Comparison of ENCODE assay signal across 23 cellular contexts in the genomic region with DNA sequence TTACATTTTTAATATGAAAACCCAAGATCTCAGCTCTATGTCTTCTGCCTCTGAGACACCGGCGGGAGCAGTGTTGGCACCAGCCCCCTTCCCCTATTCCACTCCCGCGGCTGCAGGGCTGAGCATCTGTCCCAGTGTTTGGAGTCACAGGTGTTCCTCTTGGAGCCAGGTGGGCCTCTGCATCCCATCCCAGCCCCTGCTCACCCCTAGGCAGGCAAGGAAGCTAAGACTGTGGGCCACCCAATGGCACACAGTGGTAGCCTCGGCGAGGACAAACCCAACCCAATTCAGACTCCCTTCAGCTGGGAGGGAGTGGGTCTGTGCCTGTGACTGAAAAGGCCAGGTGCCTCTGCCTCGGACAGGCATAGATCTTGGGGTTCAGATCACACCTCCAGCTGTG. TPM values are rescaled to one million over a fixed set of nuclear protein-coding genes. Genes with fewer than 3 reads are reported as not detected.
A peak's percentile ranks its signal among the peaks of the same experiment; 100 is the strongest.
DNase-seq lines count a peak whose midpoint lies in the region; ATAC-seq and TF ChIP-seq lines count a peak whose summit lies in the region.
"Had no signal": no experiment of that assay in that cellular context is flagged by ENCODE, and none has a peak within 500 bp of the region (broad histone marks: within the 10 kb centered on the region; RNA-seq: fewer than 3 reads in every experiment).

No MANE protein-coding gene starts in this region.

- H3K27ac Mint-ChIP-seq in chondrocyte (ENCODE audit: unreplicated experiment) = no peak overlapping the region
- H3K27ac Mint-ChIP-seq: CD4-positive, CD25-positive, alpha-beta regulatory T cell had no signal

- H3K27me3 Mint-ChIP-seq in chondrocyte (ENCODE audit: low read depth) = peaks cover 13% of the 10 kb centered on the region

- H3K4me1 Mint-ChIP-seq in chondrocyte (ENCODE audit: low read depth) = no peaks in the 10 kb centered on the region

- H3K36me3 ChIP-seq in liver (ENCODE audit: control insufficient read depth in 4 of 4, insufficient read depth in 3 of 4, low read depth in 1 of 4, low read length in 3 of 4) (no peaks in the 10 kb centered on the region), osteoblast (ENCODE audit: insufficient read depth, low read length) (no peaks in the 10 kb centered on the region), MM.1S (replicated peaks; ENCODE audit: insufficient read depth, low read length) (no peaks in the 10 kb centered on the region)
- H3K36me3 ChIP-seq: HAP-1 had no signal

- no peak for ATAC-seq in HG03442 (IDR thresholded peaks at IDR 0.05; ENCODE audit: unreplicated experiment)

- H3F3A ChIP-seq in MM.1S (ENCODE audit: insufficient read depth, low read length) = no peaks in the 10 kb centered on the region

- no peaks in the 10 kb centered on the region for H4K20me1 ChIP-seq in osteoblast (ENCODE audit: insufficient read depth, low read length)
- H4K20me1 ChIP-seq in MM.1S (ENCODE audit: insufficient read depth, low read length) = no peaks in the 10 kb centered on the region

- no peak for TF ChIP-seq RAD21 in liver (IDR thresholded peaks at IDR 0.05)

- DNase-seq in NCI-H2171 treated with DMSO at 0.1 percent for 48 hours (lab: John Stamatoyannopoulos, UW) (peak; percentile 40), NCI-H2171 (lab: John Stamatoyannopoulos, UW) (no peak), chondrocyte (ENCODE audit: low spot score) (peak; percentile 55), osteoblast (ENCODE audit: insufficient read length, low spot score, missing footprints) (peak; percentile 69), MM.1S (no peak), ACHN (no peak)
- DNase-seq: Caco-2; CD4-positive, CD25-positive, alpha-beta regulatory T cell; DMS 273 treated with DMSO at 0.1 percent for 48 hours; DMS79 treated with DMSO at 0.1 percent for 48 hours; KG1; NCI-H1105; NCI-H2029 treated with DMSO at 0.1 percent for 48 hours; NCI-H446 treated with DMSO at 0.1 percent for 48 hours; NCI-H526 treated with DMSO at 0.1 percent for 48 hours; OCI-M1 had no signal

- 91% methylated on average over 7 of the region's 7 CpGs for WGBS in liver

- H3K4me3 ChIP-seq in liver (ENCODE audit: low read depth in 1 of 3, low read length in 3 of 3) (no peak overlapping the region), osteoblast (ENCODE audit: insufficient read depth, low read length) (no peak overlapping the region), MM.1S (ENCODE audit: low read length) (no peak overlapping the region)
- H3K4me3 ChIP-seq: HAP-1 had no signal

- H3K27ac ChIP-seq in liver (ENCODE audit: low read depth in 1 of 2, low read length in 2 of 2) (peak overlapping the region; percentile 94 to 96), osteoblast (ENCODE audit: low read depth, low read length) (no peak overlapping the region), MM.1S (ENCODE audit: low read length) (no peak overlapping the region)
- H3K27ac ChIP-seq: 22Rv1 had no signal

- in situ Hi-C loops in ACHN (cut with HindIII; ENCODE audit: low pct_ligation_motif_present, low pct_unique_long_range_greater_than_20kb, low sequenced_read_pairs) = no loop called here

- no peaks in the 10 kb centered on the region for H3K36me3 Mint-ChIP-seq in chondrocyte (ENCODE audit: low read depth)
- H3K36me3 Mint-ChIP-seq: CD4-positive, CD25-positive, alpha-beta regulatory T cell had no signal

- H3K79me2 ChIP-seq in osteoblast (ENCODE audit: insufficient read depth, low read length) (no peaks in the 10 kb centered on the region), MM.1S (ENCODE audit: low read length) (no peaks in the 10 kb centered on the region)

- no peaks in the 10 kb centered on the region for H3K9me2 ChIP-seq in MM.1S (replicated peaks; ENCODE audit: insufficient read depth, low read length)

- no peak overlapping the region for H2AFZ ChIP-seq in osteoblast (ENCODE audit: low read length)
- H2AFZ ChIP-seq in MM.1S (ENCODE audit: low read length) = no peak overlapping the region

- no peak overlapping the region for H3K9ac ChIP-seq in liver (ENCODE audit: low read depth in 1 of 2, low read length in 2 of 2)
- no peak overlapping the region for H3K9ac ChIP-seq in MM.1S (ENCODE audit: low read length)

- H3K9me3 ChIP-seq in liver (ENCODE audit: control insufficient read depth in 4 of 4, low read length in 3 of 4) = no peaks in the 10 kb centered on the region
- no peaks in the 10 kb centered on the region for H3K9me3 ChIP-seq in osteoblast (ENCODE audit: low read depth, low read length)
- no peaks in the 10 kb centered on the region for H3K9me3 ChIP-seq in MM.1S (replicated peaks; ENCODE audit: insufficient read depth, low read length)
- H3K9me3 ChIP-seq: Caco-2, HAP-1 had no signal

- TF ChIP-seq CTCF in chondrocyte (IDR thresholded peaks at IDR 0.05) (no peak), liver (IDR thresholded peaks at IDR 0.05; ENCODE audit: low read depth, low read length, missing input control) (no peak), osteoblast (IDR thresholded peaks at IDR 0.05; ENCODE audit: extremely low read depth, low read depth, low read length) (no peak), MM.1S (IDR thresholded peaks at IDR 0.05; ENCODE audit: low read length) (no peak)

- no peaks in the 10 kb centered on the region for H3K9me3 Mint-ChIP-seq in chondrocyte (ENCODE audit: low read depth)

- H3K27me3 ChIP-seq in liver (ENCODE audit: control insufficient read depth in 4 of 4, insufficient read depth in 4 of 4, low read length in 3 of 4) = no peaks in the 10 kb centered on the region
- H3K27me3 ChIP-seq in osteoblast (ENCODE audit: insufficient read depth, low read length) = peaks cover 17% of the 10 kb centered on the region
- peaks cover 28% of the 10 kb centered on the region for H3K27me3 ChIP-seq in MM.1S (replicated peaks; ENCODE audit: insufficient read depth, low read length)

- peaks cover 18 to 85% (median 71%) of the 10 kb centered on the region in 4 donors for H3K4me1 ChIP-seq in liver (ENCODE audit: control insufficient read depth in 4 of 4, insufficient read depth in 4 of 4, low read length in 3 of 4)
- H3K4me1 ChIP-seq in osteoblast (ENCODE audit: insufficient read depth, low read length) = no peaks in the 10 kb centered on the region
- no peaks in the 10 kb centered on the region for H3K4me1 ChIP-seq in MM.1S (ENCODE audit: low read length)
- H3K4me1 ChIP-seq: HAP-1 had no signal

- H3K4me3 Mint-ChIP-seq in chondrocyte (ENCODE audit: unreplicated experiment) = no peak overlapping the region
- H3K4me3 Mint-ChIP-seq: CD4-positive, CD25-positive, alpha-beta regulatory T cell had no signal

- H3K4me2 ChIP-seq in osteoblast (ENCODE audit: insufficient read depth, low read length) = no peak overlapping the region
- no peak overlapping the region for H3K4me2 ChIP-seq in MM.1S (ENCODE audit: low read depth, low read length)

TF ChIP-seq in liver, 16 proteins besides CTCF, POLR2A, EP300 and RAD21 (continues in another document):
- TF ChIP-seq TAF1 (conservative IDR thresholded peaks at IDR 0.05) = no peak
- no peak for TF ChIP-seq GABPA (IDR thresholded peaks at IDR 0.05 in 1 of 2, conservative IDR thresholded peaks at IDR 0.05 in 1 of 2)
- TF ChIP-seq HNF4G (IDR thresholded peaks at IDR 0.05) = no peak
- no peak for TF ChIP-seq YY1 (IDR thresholded peaks at IDR 0.05)
- no peak for TF ChIP-seq EGR1 (IDR thresholded peaks at IDR 0.05; ENCODE audit: low read depth in 2 of 2)
- TF ChIP-seq ATF3 (IDR thresholded peaks at IDR 0.05) = no peak
- no peak for TF ChIP-seq FOXA2 (IDR thresholded peaks at IDR 0.05)
- no peak for TF ChIP-seq HNF4A (conservative IDR thresholded peaks at IDR 0.05)
- no peak for TF ChIP-seq FOXA1 (IDR thresholded peaks at IDR 0.05)
- TF ChIP-seq RXRA (IDR thresholded peaks at IDR 0.05) = no peak
- TF ChIP-seq SP1 (IDR thresholded peaks at IDR 0.05) = no peak
- no peak for TF ChIP-seq JUND (IDR thresholded peaks at IDR 0.05)
- TF ChIP-seq NR2F2 (IDR thresholded peaks at IDR 0.05) = no peak
- no peak for TF ChIP-seq REST (IDR thresholded peaks at IDR 0.05)

RNA-seq across cellular contexts. Expression of gene CHST13, which starts 3.1 kb away (rescaled TPM):
- total RNA-seq in chondrocyte (not detected in 3 replicates), liver (10 to 100 TPM; 19.7 to 39.1 TPM), osteoblast (under 0.01 TPM in 1 of 2 replicates, not detected in the other)
- 10 to 100 TPM; 22.1 to 28.3 TPM for polyA plus RNA-seq in liver
- total RNA-seq: CD4-positive, CD25-positive, alpha-beta regulatory T cell; HT1080 had no signal
- polyA plus RNA-seq: AG04450; CD4-positive, CD25-positive, alpha-beta regulatory T cell had no signal

RNA-seq across cellular contexts. Expression of gene UROC1, which starts 9.4 kb away (rescaled TPM):
- total RNA-seq in chondrocyte (0.15 TPM in 1 of 3 replicates, not detected in the others), liver (10 to 100 TPM in 1 of 2 donors, 1 to 10 TPM in 1; 5.9 to 28.4 TPM), osteoblast (not detected in 2 replicates)
- 10 to 100 TPM; 16.5 to 20.0 TPM for polyA plus RNA-seq in liver
- total RNA-seq: Caco-2; CD4-positive, CD25-positive, alpha-beta regulatory T cell had no signal
- polyA plus RNA-seq: AG04450; CD4-positive, CD25-positive, alpha-beta regulatory T cell had no signal

RNA-seq across cellular contexts. Expression of gene C3orf22, which starts 31.7 kb away (rescaled TPM):
- not detected in 3 replicates for total RNA-seq in chondrocyte
- not detected for total RNA-seq in liver
- not detected for polyA plus RNA-seq in liver
- not detected in 2 replicates for total RNA-seq in osteoblast
- total RNA-seq: Caco-2; CD4-positive, CD25-positive, alpha-beta regulatory T cell; HT1080; SK-MEL-5 had no signal
- polyA plus RNA-seq: AG04450; CD4-positive, CD25-positive, alpha-beta regulatory T cell had no signal

RNA-seq across cellular contexts. Expression of gene ZXDC, which starts 51.3 kb away (rescaled TPM):
- total RNA-seq in chondrocyte (26.3 to 29.7 TPM (median 26.6 TPM) in 3 replicates), liver (10 to 100 TPM; 17.2 to 42.3 TPM), osteoblast (26.8 and 27.1 TPM in 2 replicates)
- 10 to 100 TPM in 1 of 2 donors, 1 to 10 TPM in 1; 7.0 to 10.5 TPM for polyA plus RNA-seq in liver

Comparison
In these comparisons a context has a peak if more than half of its experiments do, and no peak if none do; other contexts are left out.
1. DNase-seq: peak in NCI-H2171 treated with DMSO at 0.1 percent for 48 hours (single experiment), chondrocyte (single experiment) and osteoblast (single experiment); none in NCI-H2171 (single experiment), MM.1S (single experiment) and ACHN (single experiment).
2. H3K27ac ChIP-seq: peak in liver (2 of 2); none in osteoblast (single experiment) and MM.1S (single experiment).
3. RNA of gene CHST13, which starts 3.1 kb away (total RNA-seq): 19.7 to 39.1 TPM in liver; not detected in chondrocyte and under 0.01 TPM in osteoblast; every median in the first group is over 10 times any median in the second.